In genomic region chr15:40338921-40339620, GRCh38 we compare ENCODE assay signal across 9 cellular contexts. TPM values are rescaled to one million over a fixed set of nuclear protein-coding genes. Genes with fewer than 3 reads are reported as not detected.
DNase-seq lines count a peak whose midpoint lies in the region; ATAC-seq and TF ChIP-seq lines count a peak whose summit lies in the region.
"Had no signal": no experiment of that assay in that cellular context is flagged by ENCODE, and none has a peak within 500 bp of the region (broad histone marks: within the 10 kb centered on the region; RNA-seq: fewer than 3 reads in every experiment).

No MANE protein-coding gene starts in this region.

- no peaks in the 10 kb centered on the region for H3K9me3 Mint-ChIP-seq in activated T-helper 17 cell treated with anti-CD3 and anti-CD28 coated beads, Interleukin-2, amount 50 U/mL, for 72 hours

- ATAC-seq in lung (ENCODE audit: insufficient read depth, low FRiP score) (no peak), GM21825 (IDR thresholded peaks at IDR 0.05; ENCODE audit: unreplicated experiment) (no peak)
- ATAC-seq in activated T-helper 17 cell treated with anti-CD3 and anti-CD28 coated beads, Interleukin-2, amount 50 U/mL, for 72 hours (replicated peaks): no peak

- H3K4me1 Mint-ChIP-seq in activated T-helper 17 cell treated with anti-CD3 and anti-CD28 coated beads, Interleukin-2, amount 50 U/mL, for 72 hours: peaks cover 7% of the 10 kb centered on the region

- DNase-seq in LoVo (ENCODE audit: low spot score): peak; percentile 61
- DNase-seq in dermis blood vessel endothelial cell: peak; percentile 56
- DNase-seq in lung (ENCODE audit: low spot score): no peak
- no peak for DNase-seq in tibial nerve (ENCODE audit: low spot score in 2 of 2)
- no peak for DNase-seq in NCI-H2171 (lab: John Stamatoyannopoulos, UW)
- DNase-seq in GM19238 (ENCODE audit: insufficient read length, low spot score): no peak
- DNase-seq: effector memory CD4-positive, alpha-beta T cell had no signal

- no peak overlapping the region for H3K27ac Mint-ChIP-seq in activated T-helper 17 cell treated with anti-CD3 and anti-CD28 coated beads, Interleukin-2, amount 50 U/mL, for 72 hours

- TF ChIP-seq EP300 in tibial nerve (IDR thresholded peaks at IDR 0.05): peak; percentile 14 to 72

- H3K27me3 ChIP-seq in lung (ENCODE audit: control insufficient read depth, insufficient read depth): no peaks in the 10 kb centered on the region
- H3K27me3 ChIP-seq in tibial nerve: no peaks in the 10 kb centered on the region

- H3K9me3 ChIP-seq in lung (ENCODE audit: control insufficient read depth in 2 of 2, insufficient read depth in 1 of 2, low read length in 1 of 2): no peaks in the 10 kb centered on the region
- H3K9me3 ChIP-seq in tibial nerve: no peaks in the 10 kb centered on the region

- H3K4me1 ChIP-seq in lung (ENCODE audit: control insufficient read depth in 2 of 2, insufficient read depth in 2 of 2, low read length in 2 of 2): peaks cover 5 to 59% of the 10 kb centered on the region in 2 donors
- H3K4me1 ChIP-seq in tibial nerve: peaks cover 0 to 100% (median 64%) of the 10 kb centered on the region in 4 donors

- no peaks in the 10 kb centered on the region for H3K27me3 Mint-ChIP-seq in activated T-helper 17 cell treated with anti-CD3 and anti-CD28 coated beads, Interleukin-2, amount 50 U/mL, for 72 hours

- no peaks in the 10 kb centered on the region for H3K36me3 Mint-ChIP-seq in activated T-helper 17 cell treated with anti-CD3 and anti-CD28 coated beads, Interleukin-2, amount 50 U/mL, for 72 hours (ENCODE audit: low read depth)

- WGBS in lung, 2 donors: 77 to 90% methylated on average over 11 of the region's 11 CpGs
- 33 to 39% methylated on average over 10 to 11 of the region's 11 CpGs for WGBS in tibial nerve, 2 donors

- H3K36me3 ChIP-seq in lung (ENCODE audit: control insufficient read depth in 2 of 2, insufficient read depth in 2 of 2, low read length in 2 of 2) (peaks cover 0 to 18% of the 10 kb centered on the region in 2 donors), tibial nerve (peaks cover 0 to 26% (median 0%) of the 10 kb centered on the region in 3 donors)

- H3K4me3 Mint-ChIP-seq in activated T-helper 17 cell treated with anti-CD3 and anti-CD28 coated beads, Interleukin-2, amount 50 U/mL, for 72 hours: no peak overlapping the region

- no peak for TF ChIP-seq CTCF in lung (IDR thresholded peaks at IDR 0.05; ENCODE audit: control extremely low read depth, extremely low read depth)
- TF ChIP-seq CTCF in tibial nerve (IDR thresholded peaks at IDR 0.05): no peak

- no peak overlapping the region for H3K4me3 ChIP-seq in lung
- peak overlapping the region in 2 of 4 donors; percentile 44 to 55 for H3K4me3 ChIP-seq in tibial nerve

- peak in 1 of 2 donors; percentile 22 for TF ChIP-seq POLR2A in tibial nerve (IDR thresholded peaks at IDR 0.05)

- H3K27ac ChIP-seq in lung (ENCODE audit: low read depth in 1 of 2, low read length in 1 of 2): peak overlapping the region; percentile 91 to 97
- H3K27ac ChIP-seq in tibial nerve: peak overlapping the region; percentile 85 to 98 (median 92)

RNA-seq across cellular contexts. Expression of gene CCDC9B, which starts 1.7 kb away (rescaled TPM):
- 10.0 and 21.9 TPM in 2 replicates for total RNA-seq in dermis blood vessel endothelial cell
- total RNA-seq in lung: 10 to 100 TPM in 1 of 2 donors, 1 to 10 TPM in 1; 4.4 to 42.1 TPM
- polyA plus RNA-seq in lung: 10 to 100 TPM in 1 of 2 donors, 1 to 10 TPM in 1; 7.0 to 22.8 TPM
- 10 to 100 TPM; 19.3 to 22.8 (median 21.2) TPM for total RNA-seq in tibial nerve
- 1 to 10 TPM in 1 of 2 donors, under 1 TPM in 1; 0.78 to 2.7 TPM for total RNA-seq in activated T-helper 17 cell treated with anti-CD3 and anti-CD28 coated beads, Interleukin-2, amount 50 U/mL, for 72 hours

RNA-seq across cellular contexts. Expression of gene PHGR1, which starts 11.8 kb away (rescaled TPM):
- total RNA-seq in dermis blood vessel endothelial cell (not detected in 2 replicates), lung (not detected), tibial nerve (not detected)
- 1 to 10 TPM in 1 of 2 donors, under 1 TPM in 1; 0.84 to 1.0 TPM for polyA plus RNA-seq in lung
- not detected for total RNA-seq in activated T-helper 17 cell treated with anti-CD3 and anti-CD28 coated beads, Interleukin-2, amount 50 U/mL, for 72 hours

RNA-seq across cellular contexts. Expression of gene INAFM2, which starts 15.6 kb away (rescaled TPM):
- total RNA-seq in dermis blood vessel endothelial cell (14.9 and 20.3 TPM in 2 replicates), lung (10 to 100 TPM; 12.8 to 31.1 TPM), tibial nerve (10 to 100 TPM; 13.8 to 25.9 (median 20.5) TPM)
- 10 to 100 TPM; 18.4 to 19.7 TPM for polyA plus RNA-seq in lung
- total RNA-seq in activated T-helper 17 cell treated with anti-CD3 and anti-CD28 coated beads, Interleukin-2, amount 50 U/mL, for 72 hours: 10 to 100 TPM; 10.8 to 11.0 TPM

RNA-seq across cellular contexts. Expression of gene DISP2, which starts 18.9 kb away (rescaled TPM):
- 0.09 and 0.17 TPM in 2 replicates for total RNA-seq in dermis blood vessel endothelial cell
- 1 to 10 TPM in 1 of 2 donors, under 1 TPM in 1; 0.23 to 1.3 TPM for total RNA-seq in lung
- 1 to 10 TPM in 1 of 2 donors, under 1 TPM in 1; 0.06 to 2.5 TPM for polyA plus RNA-seq in lung
- total RNA-seq in tibial nerve: under 1 TPM; under 0.01 to 0.22 (median 0.10) TPM
- 1 to 10 TPM in 1 of 2 donors, under 1 TPM in 1; 0.11 to 1.6 TPM for total RNA-seq in activated T-helper 17 cell treated with anti-CD3 and anti-CD28 coated beads, Interleukin-2, amount 50 U/mL, for 72 hours

RNA-seq across cellular contexts. Expression of gene PLCB2, which starts 31.3 kb away (rescaled TPM):
- total RNA-seq in dermis blood vessel endothelial cell (under 0.01 and 0.05 TPM in 2 replicates), lung (10 to 100 TPM; 17.9 to 76.7 TPM), tibial nerve (10 to 100 TPM; 14.9 to 42.3 (median 17.0) TPM)
- 10 to 100 TPM; 47.5 to 54.9 TPM for polyA plus RNA-seq in lung
- 100 to 1,000 TPM; 111 to 116 TPM for total RNA-seq in activated T-helper 17 cell treated with anti-CD3 and anti-CD28 coated beads, Interleukin-2, amount 50 U/mL, for 72 hours

Comparison
In these comparisons a context has a peak if more than half of its experiments do, and no peak if none do; other contexts are left out.
1. DNase-seq: peak in LoVo (single experiment) and dermis blood vessel endothelial cell (single experiment); none in lung (single experiment), tibial nerve (0 of 2), NCI-H2171 (single experiment) and GM19238 (single experiment).